In genomic region chr16:15154005-15154404, GRCh38 we compare ENCODE assay signal across 1 cellular context.
TF ChIP-seq lines count a peak whose summit lies in the region.

No MANE protein-coding gene starts in this region.

TF ChIP-seq in HepG2, 621 proteins besides CTCF, POLR2A, EP300 and RAD21:
- TF ChIP-seq SIN3A (IDR thresholded peaks at IDR 0.05; ENCODE audit: borderline replicate concordance, low read depth, low read length) (0 out of 2 replicates have a peak, but pooled peaks have one; percentile 43), SAP130 (CRISPR knock-in tag; IDR thresholded peaks at IDR 0.05; ENCODE audit: low read depth) (peak; percentile 57), TFAP4 (IDR thresholded peaks at IDR 0.05; ENCODE audit: borderline replicate concordance, low read depth) (peak; percentile 74; the same call in 1 of the 2 replicates), PATZ1 (CRISPR knock-in tag; IDR thresholded peaks at IDR 0.05) (peak; percentile 66), PHF8 (CRISPR knock-in tag; IDR thresholded peaks at IDR 0.05) (0 out of 2 replicates have a peak, but pooled peaks have one; percentile 22), ZBTB14 (CRISPR knock-in tag; IDR thresholded peaks at IDR 0.05) (peak; percentile 71)
TF ChIP-seq in HepG2: peak in this region for 6; not testable (repeated sequence) for 615.
